In the genomic region with DNA sequence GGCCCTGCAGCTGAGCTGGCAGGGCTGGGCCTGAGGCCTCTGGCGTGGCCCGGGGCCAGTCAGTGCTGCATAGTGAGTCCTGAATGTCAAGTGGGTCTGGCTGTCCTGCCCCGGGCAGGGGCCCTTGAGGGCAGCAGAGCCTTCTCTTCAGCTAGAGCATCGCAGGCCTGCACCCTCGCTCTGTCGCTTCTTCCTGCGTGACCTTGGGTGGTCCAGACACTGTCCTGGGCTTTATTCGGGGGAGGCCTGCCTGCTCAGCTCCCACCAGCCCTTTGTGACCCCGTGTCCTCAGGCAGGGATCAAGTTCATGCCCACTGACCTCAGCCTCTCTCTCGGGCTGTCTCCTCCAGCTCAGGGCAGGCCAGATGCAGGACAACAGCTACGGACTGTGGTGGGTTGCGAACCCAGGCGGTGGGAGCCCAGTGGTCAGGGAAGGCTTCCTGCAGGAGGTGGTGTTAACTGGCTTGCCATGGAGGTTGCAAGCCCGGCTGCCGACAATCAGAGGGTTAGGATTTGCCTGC, we compare ENCODE assay signal across 1 cellular context.
TF ChIP-seq lines count a peak whose summit lies in the region.

No MANE protein-coding gene starts in this region.

TF ChIP-seq in WTC11, 78 proteins besides CTCF, POLR2A, EP300 and RAD21:
- TF ChIP-seq, protein P1, sequence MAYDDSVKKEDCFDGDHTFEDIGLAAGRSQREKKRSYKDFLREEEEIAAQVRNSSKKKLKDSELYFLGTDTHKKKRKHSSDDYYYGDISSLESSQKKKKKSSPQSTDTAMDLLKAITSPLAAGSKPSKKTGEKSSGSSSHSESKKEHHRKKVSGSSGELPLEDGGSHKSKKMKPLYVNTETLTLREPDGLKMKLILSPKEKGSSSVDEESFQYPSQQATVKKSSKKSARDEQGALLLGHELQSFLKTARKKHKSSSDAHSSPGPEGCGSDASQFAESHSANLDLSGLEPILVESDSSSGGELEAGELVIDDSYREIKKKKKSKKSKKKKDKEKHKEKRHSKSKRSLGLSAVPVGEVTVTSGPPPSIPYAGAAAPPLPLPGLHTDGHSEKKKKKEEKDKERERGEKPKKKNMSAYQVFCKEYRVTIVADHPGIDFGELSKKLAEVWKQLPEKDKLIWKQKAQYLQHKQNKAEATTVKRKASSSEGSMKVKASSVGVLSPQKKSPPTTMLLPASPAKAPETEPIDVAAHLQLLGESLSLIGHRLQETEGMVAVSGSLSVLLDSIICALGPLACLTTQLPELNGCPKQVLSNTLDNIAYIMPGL (CRISPR knock-in tag; IDR thresholded peaks at IDR 0.05), result no peak
- TF ChIP-seq ZNF121 (CRISPR knock-in tag; IDR thresholded peaks at IDR 0.05), result peak; percentile 97
